Comparison of ENCODE assay signal across 2 cellular contexts in genomic region chr1:175073054-175073453, GRCh38.
TF ChIP-seq lines count a peak whose summit lies in the region.

No MANE protein-coding gene starts in this region.

TF ChIP-seq in IMR-90, 13 proteins besides CTCF, POLR2A, EP300 and RAD21:
- TF ChIP-seq FOS (IDR thresholded peaks at IDR 0.05; ENCODE audit: low read depth, low read length) (no peak), CEBPB (IDR thresholded peaks at IDR 0.05; ENCODE audit: low read depth, low read length) (peak; percentile 28; the same call in 1 of the 2 replicates)

TF ChIP-seq in H1, 55 proteins besides CTCF, POLR2A, EP300 and RAD21:
- TF ChIP-seq CEBPB (IDR thresholded peaks at IDR 0.05; ENCODE audit: low read depth, low read length) (0 out of 2 replicates have a peak, but pooled peaks have one; percentile 2), SUZ12 (IDR thresholded peaks at IDR 0.05; ENCODE audit: low read length) (no peak), NANOG (IDR thresholded peaks at IDR 0.05; ENCODE audit: insufficient read depth, low read depth, low read length, poor library complexity, severe bottlenecking) (no peak), RXRA (IDR thresholded peaks at IDR 0.05; ENCODE audit: insufficient read depth, low read depth, low read length) (no peak)
